ENCODE assay signal across 13 cellular contexts in the genomic region with DNA sequence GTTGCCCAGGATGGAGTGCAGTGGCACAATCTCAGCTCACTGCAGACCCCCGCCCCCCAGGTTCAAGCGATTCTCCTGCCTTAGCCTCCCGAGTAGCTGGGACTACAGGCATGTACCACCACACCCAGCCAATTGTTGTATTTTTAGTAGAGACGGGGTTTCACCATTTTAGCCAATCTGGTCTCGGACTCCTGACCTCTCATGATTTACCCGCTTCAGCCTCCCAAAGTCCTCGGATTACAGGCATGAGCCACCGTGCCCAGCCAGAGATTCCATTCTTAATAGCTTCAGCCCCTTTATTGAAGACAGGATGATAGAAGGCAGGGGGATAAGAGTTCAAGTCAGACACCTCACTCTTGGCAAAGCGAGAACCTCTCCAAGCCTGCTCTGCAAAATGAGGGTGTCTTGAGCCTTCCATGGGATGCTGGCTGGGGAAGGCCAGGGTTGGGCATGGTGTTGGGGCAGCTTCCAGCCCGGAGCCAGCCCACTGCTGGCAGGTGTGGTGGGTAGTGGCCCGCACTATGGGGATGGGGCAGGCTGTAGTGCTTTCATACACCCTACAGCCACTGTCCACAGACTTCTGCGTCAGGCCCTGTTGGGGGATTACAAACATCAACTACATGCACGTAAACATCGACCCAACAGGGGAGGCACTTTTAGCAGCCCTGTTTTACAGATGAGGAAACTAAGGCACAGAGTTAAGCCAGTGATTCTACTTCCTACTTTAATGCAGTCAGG. TPM values are rescaled to one million over a fixed set of nuclear protein-coding genes. Genes with fewer than 3 reads are reported as not detected.
DNase-seq lines count a peak whose midpoint lies in the region; ATAC-seq, FAIRE-seq and TF ChIP-seq lines count a peak whose summit lies in the region.
"Had no signal": no experiment of that assay in that cellular context is flagged by ENCODE, and none has a peak within 500 bp of the region (broad histone marks: within the 10 kb centered on the region; RNA-seq: fewer than 3 reads in every experiment).

No MANE protein-coding gene starts in this region.

- H3K9me3 ChIP-seq in T-helper 17 cell (ENCODE audit: control insufficient read depth, low read length, poor library complexity, severe bottlenecking): no peaks in the 10 kb centered on the region
- no peaks in the 10 kb centered on the region for H3K9me3 ChIP-seq in keratinocyte (ENCODE audit: control insufficient read depth, low read depth, low read length)
- no peaks in the 10 kb centered on the region for H3K9me3 ChIP-seq in subcutaneous abdominal adipose tissue (ENCODE audit: control insufficient read depth in 5 of 5, low read length in 5 of 5)

- H3K27ac ChIP-seq in keratinocyte (ENCODE audit: control insufficient read depth, insufficient read depth, low read length) (no peak overlapping the region), subcutaneous abdominal adipose tissue (ENCODE audit: low read depth, low read length) (peak overlapping the region; percentile 64)

- H3K9ac ChIP-seq in keratinocyte (ENCODE audit: control insufficient read depth, extremely low read depth, insufficient read depth, low read length): no peak overlapping the region
- peak overlapping the region in 1 of 5 donors; percentile 39 for H3K9ac ChIP-seq in subcutaneous abdominal adipose tissue (ENCODE audit: low read length in 5 of 5)

- H2AFZ ChIP-seq in keratinocyte (ENCODE audit: control insufficient read depth, low read length): no peak overlapping the region

- peaks cover 13% of the 10 kb centered on the region for H3K36me3 Mint-ChIP-seq in activated CD4-positive, alpha-beta T cell treated with anti-CD3 and anti-CD28 coated beads, Interleukin-2, amount 10 ng/mL, durations not matched to agents 24 days and 14 days (ENCODE audit: low read depth)
- H3K36me3 Mint-ChIP-seq in T-helper 17 cell (ENCODE audit: low read depth): peaks cover 4% of the 10 kb centered on the region

- H3K9me1 ChIP-seq in keratinocyte (ENCODE audit: control insufficient read depth, extremely low read depth, insufficient read depth, low read length): peaks cover 9% of the 10 kb centered on the region

- ATAC-seq in T-helper 17 cell (no peak), GM21423 (IDR thresholded peaks at IDR 0.05; ENCODE audit: unreplicated experiment) (no peak), GM18873 (IDR thresholded peaks at IDR 0.05; ENCODE audit: low FRiP score, unreplicated experiment) (no peak), GM21515 (IDR thresholded peaks at IDR 0.05; ENCODE audit: unreplicated experiment) (no peak)

- H3K4me1 ChIP-seq in keratinocyte (ENCODE audit: control insufficient read depth, extremely low read depth, insufficient read depth, low read length) (peaks cover 37% of the 10 kb centered on the region), subcutaneous abdominal adipose tissue (ENCODE audit: control insufficient read depth in 5 of 5, insufficient read depth in 5 of 5, low read length in 5 of 5) (peaks cover 18 to 86% (median 77%) of the 10 kb centered on the region in 5 donors)

- intact Hi-C loops in activated CD4-positive, alpha-beta T cell treated with anti-CD3 and anti-CD28 coated beads, Interleukin-2, amount 10 ng/mL, durations not matched to agents 24 days and 14 days (cut with micrococcal nuclease): loop anchor here (5.0 kb wide), 1 partner anchor 298 kb away; no protein-coding TSS in a partner anchor

- no peak for DNase-seq in activated CD4-positive, alpha-beta T cell treated with anti-CD3 and anti-CD28 coated beads, Interleukin-2, amount 10 ng/mL, durations not matched to agents 24 days and 14 days
- DNase-seq in activated CD4-positive, alpha-beta T cell treated with anti-CD3 and anti-CD28 coated beads, Interleukin-2, amount 50 U/mL, for 4 hours: no peak
- DNase-seq in T-helper 17 cell: no peak
- DNase-seq in keratinocyte (ENCODE audit: low read depth, low spot score): no peak
- DNase-seq: ACHN; activated T-cell treated with anti-CD3 and anti-CD28 coated beads, Interleukin-2, amount 50 U/mL, for 48 hours; effector CD4-positive, alpha-beta T cell; KG1 had no signal

- H3K27me3 ChIP-seq in keratinocyte (ENCODE audit: control insufficient read depth, extremely low read depth, insufficient read depth, low read length) (no peaks in the 10 kb centered on the region), subcutaneous abdominal adipose tissue (ENCODE audit: control insufficient read depth in 5 of 5, insufficient read depth in 4 of 5, low read length in 5 of 5) (no peaks in the 10 kb centered on the region)

- dilution Hi-C loops in keratinocyte (cut with MboI; ENCODE audit: extremely low pct_ligation_motif_present, low sequenced_read_pairs): no loop called here

- no peak for FAIRE-seq in keratinocyte (lab: Jason Lieb, UNC)

- H3K4me2 ChIP-seq in keratinocyte (ENCODE audit: control insufficient read depth, extremely low read depth, insufficient read depth, low read depth, low read length): peak overlapping the region; percentile 66

- H3K36me3 ChIP-seq in keratinocyte (ENCODE audit: control insufficient read depth in 2 of 2, extremely low read depth in 1 of 2, insufficient read depth in 2 of 2, low read length in 2 of 2) (peaks cover 3 to 7% of the 10 kb centered on the region in 2 experiments), subcutaneous abdominal adipose tissue (ENCODE audit: control insufficient read depth in 5 of 5, insufficient read depth in 5 of 5, low read length in 5 of 5) (peaks cover 0 to 5% (median 0%) of the 10 kb centered on the region in 5 donors)

- peaks cover 35% of the 10 kb centered on the region for H3K4me1 Mint-ChIP-seq in activated CD4-positive, alpha-beta T cell treated with anti-CD3 and anti-CD28 coated beads, Interleukin-2, amount 10 ng/mL, durations not matched to agents 24 days and 14 days
- H3K4me1 Mint-ChIP-seq in T-helper 17 cell: peaks cover 24% of the 10 kb centered on the region

- no peak for TF ChIP-seq CTCF in keratinocyte (optimal IDR thresholded peaks at IDR 0.05 in 1 of 3, IDR thresholded peaks at IDR 0.05 in 1 of 3, conservative IDR thresholded peaks at IDR 0.05 in 1 of 3; ENCODE audit: extremely low read depth in 1 of 3, insufficient read depth in 2 of 3, low read length in 3 of 3)

- H3K79me2 ChIP-seq in keratinocyte (ENCODE audit: control insufficient read depth, insufficient read depth, low read length): peaks cover 73% of the 10 kb centered on the region

- H4K20me1 ChIP-seq in keratinocyte (ENCODE audit: control insufficient read depth, extremely low read depth, insufficient read depth, low read length): peaks cover 29% of the 10 kb centered on the region

- peak overlapping the region; percentile 54 for H3K27ac Mint-ChIP-seq in activated CD4-positive, alpha-beta T cell treated with anti-CD3 and anti-CD28 coated beads, Interleukin-2, amount 10 ng/mL, durations not matched to agents 24 days and 14 days
- peak overlapping the region; percentile 21 for H3K27ac Mint-ChIP-seq in T-helper 17 cell

- H3K27me3 Mint-ChIP-seq in activated CD4-positive, alpha-beta T cell treated with anti-CD3 and anti-CD28 coated beads, Interleukin-2, amount 10 ng/mL, durations not matched to agents 24 days and 14 days: no peaks in the 10 kb centered on the region
- H3K27me3 Mint-ChIP-seq in T-helper 17 cell: no peaks in the 10 kb centered on the region

- H3K4me3 Mint-ChIP-seq in activated CD4-positive, alpha-beta T cell treated with anti-CD3 and anti-CD28 coated beads, Interleukin-2, amount 10 ng/mL, durations not matched to agents 24 days and 14 days: peak overlapping the region; percentile 37
- peak overlapping the region; percentile 12 for H3K4me3 Mint-ChIP-seq in T-helper 17 cell

- H3K4me3 ChIP-seq in keratinocyte (ENCODE audit: control insufficient read depth in 2 of 3, extremely low read depth in 1 of 3, insufficient read depth in 2 of 3, low read depth in 1 of 3, low read length in 3 of 3): no peak overlapping the region
- H3K4me3 ChIP-seq in subcutaneous abdominal adipose tissue (ENCODE audit: low read depth in 1 of 5, low read length in 5 of 5): peak overlapping the region in 1 of 5 donors; percentile 22

- no peaks in the 10 kb centered on the region for H3K9me3 Mint-ChIP-seq in activated CD4-positive, alpha-beta T cell treated with anti-CD3 and anti-CD28 coated beads, Interleukin-2, amount 10 ng/mL, durations not matched to agents 24 days and 14 days

RNA-seq across cellular contexts. Expression of a gene that starts 3.5 kb away (rescaled TPM):
- total RNA-seq in activated CD4-positive, alpha-beta T cell treated with anti-CD3 and anti-CD28 coated beads, Interleukin-2, amount 10 ng/mL, durations not matched to agents 24 days and 14 days: 67.7 and 73.3 TPM in 2 replicates
- 10 to 100 TPM; 25.4 to 30.4 TPM for total RNA-seq in T-helper 17 cell
- polyA plus RNA-seq in keratinocyte: 61.9 to 90.8 TPM (median 88.4 TPM) in 3 replicates
- polyA plus RNA-seq in keratinocyte (2011; ENCODE audit: low read depth): 10.9 TPM
- 58.2 and 109 TPM in 2 replicates for polyA plus RNA-seq in keratinocyte (2011; cell fraction: cytosol; rRNA removed)
- 39.2 and 49.4 TPM in 2 replicates for polyA plus RNA-seq in keratinocyte (2011; cell fraction: nucleus; rRNA removed)
- polyA plus RNA-seq in keratinocyte (2012; ENCODE audit: low replicate concordance): 37.3 and 160 TPM in 2 replicates
- 100 to 120 TPM (median 101 TPM) in 3 replicates for polyA minus RNA-seq in keratinocyte
- polyA minus RNA-seq in keratinocyte (2011; cell fraction: cytosol; rRNA and poly(A)+ RNA removed): 138 TPM
- 17.3 and 24.8 TPM in 2 replicates for polyA minus RNA-seq in keratinocyte (2011; cell fraction: nucleus; rRNA and poly(A)+ RNA removed)

RNA-seq across cellular contexts. Expression of a gene that starts 16.8 kb away (rescaled TPM):
- total RNA-seq in activated CD4-positive, alpha-beta T cell treated with anti-CD3 and anti-CD28 coated beads, Interleukin-2, amount 10 ng/mL, durations not matched to agents 24 days and 14 days: not detected in 2 replicates
- under 1 TPM in 1 of 2 donors, not detected in 1; 0.75 TPM for total RNA-seq in T-helper 17 cell
- polyA plus RNA-seq in keratinocyte: not detected in 3 replicates
- polyA plus RNA-seq in keratinocyte (2011; ENCODE audit: low read depth): not detected
- not detected in 2 replicates for polyA plus RNA-seq in keratinocyte (2011; cell fraction: cytosol; rRNA removed)
- polyA plus RNA-seq in keratinocyte (2011; cell fraction: nucleus; rRNA removed): not detected in 2 replicates
- not detected in 2 replicates for polyA plus RNA-seq in keratinocyte (2012; ENCODE audit: low replicate concordance)
- polyA minus RNA-seq in keratinocyte: not detected in 3 replicates
- polyA minus RNA-seq in keratinocyte (2011; cell fraction: cytosol; rRNA and poly(A)+ RNA removed): not detected
- not detected in 2 replicates for polyA minus RNA-seq in keratinocyte (2011; cell fraction: nucleus; rRNA and poly(A)+ RNA removed)
- total RNA-seq: T-helper 1 cell treated with Interleukin-12 subunit alpha and Interleukin-12 subunit beta and Interleukin-4 antibody, amounts not matched to agents 30 ng/mL and 1 ng/mL, for 36 hours had no signal
